In genomic region chr15:72473670-72474465, GRCh38 we compare ENCODE assay signal across 8 cellular contexts. TPM values are rescaled to one million over a fixed set of nuclear protein-coding genes. Genes with fewer than 3 reads are reported as not detected.
DNase-seq lines count a peak whose midpoint lies in the region; ATAC-seq and TF ChIP-seq lines count a peak whose summit lies in the region.

A gene with protein sequence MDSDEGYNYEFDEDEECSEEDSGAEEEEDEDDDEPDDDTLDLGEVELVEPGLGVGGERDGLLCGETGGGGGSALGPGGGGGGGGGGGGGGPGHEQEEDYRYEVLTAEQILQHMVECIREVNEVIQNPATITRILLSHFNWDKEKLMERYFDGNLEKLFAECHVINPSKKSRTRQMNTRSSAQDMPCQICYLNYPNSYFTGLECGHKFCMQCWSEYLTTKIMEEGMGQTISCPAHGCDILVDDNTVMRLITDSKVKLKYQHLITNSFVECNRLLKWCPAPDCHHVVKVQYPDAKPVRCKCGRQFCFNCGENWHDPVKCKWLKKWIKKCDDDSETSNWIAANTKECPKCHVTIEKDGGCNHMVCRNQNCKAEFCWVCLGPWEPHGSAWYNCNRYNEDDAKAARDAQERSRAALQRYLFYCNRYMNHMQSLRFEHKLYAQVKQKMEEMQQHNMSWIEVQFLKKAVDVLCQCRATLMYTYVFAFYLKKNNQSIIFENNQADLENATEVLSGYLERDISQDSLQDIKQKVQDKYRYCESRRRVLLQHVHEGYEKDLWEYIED (plus strand): TSS chr15:72474330. CDS start chr15:72474640, 310 bp downstream.

- POLR2A ChIA-PET in activated B cell treated with CpG ODN at 0.5 μM for 24 hours (lab: Charles Lee) = interaction anchor here (0.6 to 3.9 kb wide), 11 partner anchors 11 to 356 kb away, joined by 3 to 59 read pairs (median 5); partner anchors contain the start of genes BBS4, HEXA, HIGD2B and MYO9A

- TF ChIP-seq CTCF in activated B cell treated with CpG ODN at 0.5 μM for 24 hours (IDR thresholded peaks at IDR 0.05) = no peak

- ATAC-seq in GM18873 (IDR thresholded peaks at IDR 0.05; ENCODE audit: low FRiP score, unreplicated experiment) (peak; percentile 68), HG03139 (IDR thresholded peaks at IDR 0.05; ENCODE audit: unreplicated experiment) (peak; percentile 77), activated B cell treated with CpG ODN at 0.5 μM for 24 hours (ENCODE audit: low read depth) (peak; percentile 72)

- peaks cover 35% of the 10 kb centered on the region for H3K36me3 Mint-ChIP-seq in activated B cell treated with CpG ODN at 0.5 μM for 24 hours (ENCODE audit: low read depth)

- no peaks in the 10 kb centered on the region for H3K9me3 Mint-ChIP-seq in activated B cell treated with CpG ODN at 0.5 μM for 24 hours

- intact Hi-C loops in activated B cell treated with CpG ODN at 0.5 μM for 24 hours (cut with micrococcal nuclease) = loop anchor here (1.0 to 10.0 kb wide), 10 partner anchors 12 to 356 kb away; partner anchors contain the start of genes ADPGK, BBS4, CELF6 and GRAMD2A

- peaks cover 40% of the 10 kb centered on the region for H3K4me1 Mint-ChIP-seq in activated B cell treated with CpG ODN at 0.5 μM for 24 hours

- CTCF ChIA-PET in activated B cell treated with CpG ODN at 0.5 μM for 24 hours (lab: Charles Lee) = interaction anchor here (0.9 to 1.0 kb wide), 3 partner anchors 54 to 246 kb away, joined by 3 to 6 read pairs (median 3); no protein-coding TSS in a partner anchor

- H3K27ac Mint-ChIP-seq in activated B cell treated with CpG ODN at 0.5 μM for 24 hours = peak within 1 kb of the TSS; percentile 99

- DNase-seq in AG08396 (ENCODE audit: low spot score) = peak; percentile 92
- peak; percentile 96 for DNase-seq in NCI-H2227 (lab: John Stamatoyannopoulos, UW; ENCODE audit: unreplicated experiment)
- DNase-seq in activated B cell treated with CpG ODN at 0.5 μM for 24 hours = peak; percentile 98
- peak in 60 of 61 donors; percentile 84 to 98 (median 96) for DNase-seq in caudate nucleus (lab: John Stamatoyannopoulos, UW)
- peak; percentile 96 for DNase-seq in inferior parietal cortex (ENCODE audit: extremely low spot score)
- DNase-seq in stimulated activated CD4-positive, alpha-beta T cell treated with anti-CD3 and anti-CD28 coated beads, Interleukin-12 subunit alpha, Interleukin-12 subunit beta, amount 100 ng/mL, for 24 hours (ENCODE audit: low read depth in 2 of 2) = peak; percentile 92 to 94

- no peaks in the 10 kb centered on the region for H3K27me3 Mint-ChIP-seq in activated B cell treated with CpG ODN at 0.5 μM for 24 hours

- peak within 1 kb of the TSS; percentile 100 for H3K27ac ChIP-seq in caudate nucleus (ENCODE audit: low read depth, low read length)

- H3K4me3 Mint-ChIP-seq in activated B cell treated with CpG ODN at 0.5 μM for 24 hours = peak within 1 kb of the TSS; percentile 97

RNA-seq across cellular contexts. Expression of the gene that starts here (rescaled TPM):
- total RNA-seq in activated B cell treated with CpG ODN at 0.5 μM for 24 hours = 142 and 159 TPM in 2 replicates

Comparison
In these comparisons a context has a peak if more than half of its experiments do, and no peak if none do; other contexts are left out.
1. Peak in every context shown above with its lines: DNase-seq, ATAC-seq and H3K27ac ChIP-seq.